20 cellular contexts compared by ENCODE assay signal in genomic region chr1:223355699-223356098, GRCh38. TPM values are rescaled to one million over a fixed set of nuclear protein-coding genes. Genes with fewer than 3 reads are reported as not detected.
DNase-seq lines count a peak whose midpoint lies in the region; ATAC-seq and TF ChIP-seq lines count a peak whose summit lies in the region.
"Had no signal": no experiment of that assay in that cellular context is flagged by ENCODE, and none has a peak within 500 bp of the region (broad histone marks: within the 10 kb centered on the region; RNA-seq: fewer than 3 reads in every experiment).

No MANE protein-coding gene starts in this region.

- ATAC-seq in RWPE2 (ENCODE audit: low read depth): peak; percentile 64
- ATAC-seq in foreskin keratinocyte: peak; percentile 92
- no peak for ATAC-seq in CD8-positive, alpha-beta T cell
- no peak for ATAC-seq in HG02610 (IDR thresholded peaks at IDR 0.05; ENCODE audit: unreplicated experiment)
- ATAC-seq in HG02840 (IDR thresholded peaks at IDR 0.05; ENCODE audit: low FRiP score, unreplicated experiment): no peak
- ATAC-seq: K562 had no signal

- POLR2A ChIA-PET in CD8-positive, alpha-beta T cell (lab: Charles Lee): interaction anchor here (0.6 kb wide), 1 partner anchor 53 kb away, joined by 4 read pairs; no protein-coding TSS in a partner anchor

- DNase-seq in HPDE6-E6E7 (ENCODE audit: extremely low spot score) (peak; percentile 84), RWPE2 (ENCODE audit: low spot score) (no peak), epithelial cell of esophagus (ENCODE audit: low read depth) (peak; percentile 97), foreskin keratinocyte (peak; percentile 77 to 85)
- DNase-seq in CD8-positive, alpha-beta T cell: no peak
- no peak for DNase-seq in activated naive CD8-positive, alpha-beta T cell treated with anti-CD3 and anti-CD28 coated beads for 36 hours
- DNase-seq: BE2C; C1 segment of cervical spinal cord; CD4-positive, CD25-positive, alpha-beta regulatory T cell; DMS153; DMS79; GDM1; H9; IMR-90 had no signal

- no peaks in the 10 kb centered on the region for H3K4me1 ChIP-seq in RWPE2 (ENCODE audit: insufficient read depth, poor library complexity, severe bottlenecking)
- peaks cover 4% of the 10 kb centered on the region for H3K4me1 ChIP-seq in foreskin keratinocyte
- H3K4me1 ChIP-seq in CD8-positive, alpha-beta T cell (ENCODE audit: insufficient read depth, low read length): no peaks in the 10 kb centered on the region
- H3K4me1 ChIP-seq: BE2C had no signal

- TF ChIP-seq CTCF in RWPE2 (IDR thresholded peaks at IDR 0.05; ENCODE audit: poor library complexity, severe bottlenecking) (no peak), epithelial cell of esophagus (IDR thresholded peaks at IDR 0.05; ENCODE audit: insufficient read depth, low read depth, low read length, missing control alignments) (no peak), foreskin keratinocyte (conservative IDR thresholded peaks at IDR 0.05) (no peak)
- no peak for TF ChIP-seq CTCF in CD8-positive, alpha-beta T cell (IDR thresholded peaks at IDR 0.05)

- H3K4me3 ChIP-seq in RWPE2 (ENCODE audit: severe bottlenecking) (no peak overlapping the region), epithelial cell of esophagus (ENCODE audit: low read length) (no peak overlapping the region)
- no peak overlapping the region for H3K4me3 ChIP-seq in CD8-positive, alpha-beta T cell (ENCODE audit: low read depth, low read length)
- H3K4me3 ChIP-seq: K562 had no signal

- no peaks in the 10 kb centered on the region for H3K36me3 Mint-ChIP-seq in CD8-positive, alpha-beta T cell
- no peaks in the 10 kb centered on the region for H3K36me3 Mint-ChIP-seq in activated naive CD8-positive, alpha-beta T cell treated with anti-CD3 and anti-CD28 coated beads for 36 hours
- H3K36me3 Mint-ChIP-seq: CD4-positive, CD25-positive, alpha-beta regulatory T cell had no signal

- H3K27ac ChIP-seq in RWPE2 (ENCODE audit: poor library complexity, severe bottlenecking): no peak overlapping the region
- peak overlapping the region; percentile 35 for H3K27ac ChIP-seq in foreskin keratinocyte
- H3K27ac ChIP-seq in CD8-positive, alpha-beta T cell (ENCODE audit: low read depth, low read length): no peak overlapping the region
- H3K27ac ChIP-seq: HL-60 had no signal

- CTCF ChIA-PET in CD8-positive, alpha-beta T cell (lab: Charles Lee): no interaction called here

- H3K27me3 ChIP-seq in RWPE2 (ENCODE audit: insufficient read depth, poor library complexity, severe bottlenecking) (no peaks in the 10 kb centered on the region), foreskin keratinocyte (peaks cover 31% of the 10 kb centered on the region)
- no peaks in the 10 kb centered on the region for H3K27me3 ChIP-seq in CD8-positive, alpha-beta T cell (ENCODE audit: insufficient read depth, low read length)

- no peak overlapping the region for H3K27ac Mint-ChIP-seq in CD8-positive, alpha-beta T cell
- H3K27ac Mint-ChIP-seq in activated naive CD8-positive, alpha-beta T cell treated with anti-CD3 and anti-CD28 coated beads for 36 hours: no peak overlapping the region
- H3K27ac Mint-ChIP-seq: CD4-positive, CD25-positive, alpha-beta regulatory T cell; H9 had no signal

- H3K9me3 Mint-ChIP-seq in CD8-positive, alpha-beta T cell: no peaks in the 10 kb centered on the region
- H3K9me3 Mint-ChIP-seq in activated naive CD8-positive, alpha-beta T cell treated with anti-CD3 and anti-CD28 coated beads for 36 hours: no peaks in the 10 kb centered on the region
- H3K9me3 Mint-ChIP-seq: CD4-positive, CD25-positive, alpha-beta regulatory T cell; H9 had no signal

- H3K4me3 Mint-ChIP-seq in CD8-positive, alpha-beta T cell: no peak overlapping the region
- H3K4me3 Mint-ChIP-seq in activated naive CD8-positive, alpha-beta T cell treated with anti-CD3 and anti-CD28 coated beads for 36 hours: no peak overlapping the region
- H3K4me3 Mint-ChIP-seq: CD4-positive, CD25-positive, alpha-beta regulatory T cell; H9 had no signal

- intact Hi-C loops in CD8-positive, alpha-beta T cell (cut with DNase I, micrococcal nuclease): no loop called here

- no peaks in the 10 kb centered on the region for H3K36me3 ChIP-seq in RWPE2 (ENCODE audit: low read depth)
- no peaks in the 10 kb centered on the region for H3K36me3 ChIP-seq in CD8-positive, alpha-beta T cell (ENCODE audit: insufficient read depth, low read length)
- H3K36me3 ChIP-seq: BE2C had no signal

- H3K4me1 Mint-ChIP-seq in CD8-positive, alpha-beta T cell (ENCODE audit: low read depth): no peaks in the 10 kb centered on the region
- no peaks in the 10 kb centered on the region for H3K4me1 Mint-ChIP-seq in activated naive CD8-positive, alpha-beta T cell treated with anti-CD3 and anti-CD28 coated beads for 36 hours

- no peaks in the 10 kb centered on the region for H3K9me3 ChIP-seq in RWPE2 (ENCODE audit: severe bottlenecking)
- no peaks in the 10 kb centered on the region for H3K9me3 ChIP-seq in CD8-positive, alpha-beta T cell (ENCODE audit: low read length)
- H3K9me3 ChIP-seq: BE2C had no signal

- no peaks in the 10 kb centered on the region for H3K27me3 Mint-ChIP-seq in CD8-positive, alpha-beta T cell (ENCODE audit: low read depth)
- peaks cover 11% of the 10 kb centered on the region for H3K27me3 Mint-ChIP-seq in activated naive CD8-positive, alpha-beta T cell treated with anti-CD3 and anti-CD28 coated beads for 36 hours

RNA-seq across cellular contexts. Expression of gene SUSD4, which starts 8.3 kb away (rescaled TPM):
- 2.4 and 3.0 TPM in 2 replicates for total RNA-seq in foreskin keratinocyte
- polyA plus RNA-seq in foreskin keratinocyte: 1.2 and 1.5 TPM in 2 replicates
- 1 to 10 TPM; 1.9 to 2.2 TPM for total RNA-seq in CD8-positive, alpha-beta T cell
- total RNA-seq in activated naive CD8-positive, alpha-beta T cell treated with anti-CD3 and anti-CD28 coated beads for 36 hours: under 1 TPM; 0.22 to 0.33 TPM
- total RNA-seq: A172 had no signal

RNA-seq across cellular contexts. Expression of gene CCDC185, which starts 37.5 kb away (rescaled TPM):
- total RNA-seq in foreskin keratinocyte: not detected in 2 replicates
- not detected in 2 replicates for polyA plus RNA-seq in foreskin keratinocyte
- total RNA-seq in CD8-positive, alpha-beta T cell: not detected
- not detected for total RNA-seq in activated naive CD8-positive, alpha-beta T cell treated with anti-CD3 and anti-CD28 coated beads for 36 hours
- total RNA-seq: A172; CD4-positive, CD25-positive, alpha-beta regulatory T cell; H1; H9; IMR-90; K562 had no signal
- polyA plus RNA-seq: CD4-positive, CD25-positive, alpha-beta regulatory T cell; H1; IMR-90; K562 had no signal

Comparison
In these comparisons a context has a peak if more than half of its experiments do, and no peak if none do; other contexts are left out.
1. DNase-seq: peak in HPDE6-E6E7 (single experiment), epithelial cell of esophagus (single experiment) and foreskin keratinocyte (2 of 2); none in RWPE2 (single experiment), CD8-positive, alpha-beta T cell (0 of 7) and activated naive CD8-positive, alpha-beta T cell treated with anti-CD3 and anti-CD28 coated beads for 36 hours (single experiment).
2. ATAC-seq: peak in RWPE2 (single experiment) and foreskin keratinocyte (single experiment); none in CD8-positive, alpha-beta T cell (single experiment), HG02610 (single experiment) and HG02840 (single experiment).